In the genomic region with DNA sequence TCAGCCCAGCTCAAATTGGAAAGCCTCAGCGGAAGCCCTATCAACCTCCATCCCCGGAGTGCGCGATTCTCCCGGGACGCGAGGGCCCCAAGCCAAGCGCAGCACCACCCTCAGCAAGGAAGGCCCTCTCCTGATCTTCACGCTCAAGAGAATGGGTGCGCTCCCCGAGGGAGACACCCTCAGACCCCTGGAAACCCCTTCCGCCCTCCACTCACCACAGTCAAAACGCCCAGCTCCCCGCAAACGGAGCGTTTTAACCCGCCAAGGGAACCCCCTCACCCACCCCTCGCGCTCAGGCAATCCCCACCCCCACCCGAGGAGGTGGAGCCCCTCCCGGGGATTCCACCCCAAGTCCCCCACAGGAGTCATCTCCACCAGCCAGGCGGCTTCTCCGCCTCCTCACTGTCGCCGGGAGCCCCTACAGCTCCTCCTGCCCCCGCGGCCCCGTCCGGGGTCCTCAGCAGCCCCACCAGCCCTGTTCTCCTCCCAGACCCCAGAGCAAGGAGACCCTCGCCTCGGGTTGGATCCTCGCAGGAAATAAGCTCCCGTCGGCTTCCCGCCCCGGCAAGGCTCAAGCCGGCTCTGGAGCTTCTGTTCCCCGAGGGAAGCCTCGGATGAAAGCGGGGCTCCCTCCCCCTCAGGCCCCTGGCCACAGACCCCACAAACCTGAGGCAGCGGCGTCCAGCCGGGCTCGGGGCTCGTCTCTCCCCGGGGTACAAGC, we compare ENCODE assay signal across 8 cellular contexts. TPM values are rescaled to one million over a fixed set of nuclear protein-coding genes. Genes with fewer than 3 reads are reported as not detected.
DNase-seq lines count a peak whose midpoint lies in the region; ATAC-seq, FAIRE-seq and TF ChIP-seq lines count a peak whose summit lies in the region.

No MANE protein-coding gene starts in this region.

- H3K4me2 ChIP-seq in H1 (ENCODE audit: insufficient read depth in 1 of 2, low read depth in 2 of 2, low read length in 2 of 2) = peak overlapping the region; percentile 86 to 89

- peaks cover 11 to 59% of the 10 kb centered on the region in 2 experiments for H3K79me2 ChIP-seq in H1 (ENCODE audit: control insufficient read depth in 1 of 2, insufficient read depth in 2 of 2, low read length in 2 of 2)

- H3K79me1 ChIP-seq in H1 (ENCODE audit: low read depth, low read length) = no peaks in the 10 kb centered on the region

- no peak overlapping the region for H3K4ac ChIP-seq in H1 (replicated peaks; ENCODE audit: insufficient read length, low read depth, low read length)

- H3K4me3 ChIP-seq in H1 (ENCODE audit: extremely low read depth in 1 of 4, insufficient read depth in 2 of 4, low read depth in 3 of 4, low read length in 4 of 4) (peak overlapping the region; percentile 65 to 93 (median 88)), mucosa of descending colon (peak overlapping the region; percentile 96), subcutaneous abdominal adipose tissue (ENCODE audit: low read depth in 1 of 5, low read length in 5 of 5) (peak overlapping the region; percentile 94 to 96 (median 94))

- 0% methylated on average over 27 of the region's 46 CpGs; no CpG with 5 or more reads in 1 of the 2 experiments for WGBS in H1 (ENCODE audit: extremely low coverage in 1 of 2, insufficient coverage in 1 of 2, insufficient read length in 1 of 2, insufficient replicate concordance in 2 of 2, low coverage in 1 of 2, low lambda C conversion rate in 2 of 2, missing lambda C conversion rate in 1 of 2), 2 experiments

- peaks cover 14 to 32% (median 24%) of the 10 kb centered on the region in 4 experiments for H3K4me1 ChIP-seq in H1 (replicated peaks in 1 of 4; ENCODE audit: control insufficient read depth in 3 of 4, insufficient read depth in 4 of 4, low read length in 3 of 4)
- H3K4me1 ChIP-seq in mucosa of descending colon (ENCODE audit: low read depth) = peaks cover 41% of the 10 kb centered on the region
- H3K4me1 ChIP-seq in subcutaneous abdominal adipose tissue (ENCODE audit: control insufficient read depth in 5 of 5, insufficient read depth in 5 of 5, low read length in 5 of 5) = peaks cover 13 to 64% (median 59%) of the 10 kb centered on the region in 5 donors

- H3K27me3 ChIP-seq in H1 (replicated peaks in 1 of 4; ENCODE audit: control insufficient read depth in 3 of 4, extremely low read depth in 1 of 4, insufficient read depth in 3 of 4, low read length in 3 of 4) = no peaks in the 10 kb centered on the region
- no peaks in the 10 kb centered on the region for H3K27me3 ChIP-seq in subcutaneous abdominal adipose tissue (ENCODE audit: control insufficient read depth in 5 of 5, insufficient read depth in 4 of 5, low read length in 5 of 5)

- no peak for FAIRE-seq in H1 (lab: Jason Lieb, UNC)

- H3K36me3 ChIP-seq in H1 (ENCODE audit: control insufficient read depth in 2 of 4, insufficient read depth in 4 of 4, low read length in 3 of 4) (peaks cover 0 to 5% (median 0%) of the 10 kb centered on the region in 4 experiments; a peak in 1 of 8 replicates), mucosa of descending colon (ENCODE audit: low read depth) (no peaks in the 10 kb centered on the region), subcutaneous abdominal adipose tissue (ENCODE audit: control insufficient read depth in 5 of 5, insufficient read depth in 5 of 5, low read length in 5 of 5) (peaks cover 0 to 7% (median 3%) of the 10 kb centered on the region in 5 donors)

- peaks cover 8% of the 10 kb centered on the region for H3K23me2 ChIP-seq in H1 (ENCODE audit: low read depth, low read length)

- H2AK5ac ChIP-seq in H1 (ENCODE audit: low read depth, low read length) = no peak overlapping the region

- H3K27ac ChIP-seq in H1 (ENCODE audit: low read depth, low read length) = peak overlapping the region; percentile 50; the same call in 1 of the 2 replicates
- peak overlapping the region; percentile 99 for H3K27ac ChIP-seq in subcutaneous abdominal adipose tissue (ENCODE audit: low read depth, low read length)

- no peak overlapping the region for H2BK12ac ChIP-seq in H1 (ENCODE audit: low read depth, low read length)

- no peaks in the 10 kb centered on the region for H3K27me3 Mint-ChIP-seq in activated CD4-positive, alpha-beta memory T cell treated with anti-CD3 and anti-CD28 coated beads for 36 hours

- intact Hi-C loops in activated CD4-positive, alpha-beta memory T cell treated with anti-CD3 and anti-CD28 coated beads for 36 hours (cut with micrococcal nuclease) = loop anchor here (5.0 to 10.0 kb wide), 3 partner anchors 312 to 585 kb away; a partner anchor contains a TSS
- intact Hi-C loops in mucosa of descending colon (cut with DNase I, micrococcal nuclease) = loop anchor here in 1 of 2 donors (5.0 to 10.0 kb wide), 2 partner anchors 58 to 105 kb away; a partner anchor contains a TSS

- H3K4me3 Mint-ChIP-seq in activated CD4-positive, alpha-beta memory T cell treated with anti-CD3 and anti-CD28 coated beads for 36 hours = peak overlapping the region; percentile 93

- peaks cover 0 to 4% of the 10 kb centered on the region in 2 experiments for H4K20me1 ChIP-seq in H1 (replicated peaks in 1 of 2; ENCODE audit: control insufficient read depth in 1 of 2, insufficient read depth in 2 of 2, low read length in 2 of 2)

- no peak; a peak in 1 of 4 replicates for TF ChIP-seq CTCF in H1 (IDR thresholded peaks at IDR 0.05; ENCODE audit: control extremely low read depth in 1 of 3, insufficient read depth in 1 of 3, low read depth in 1 of 3, low read length in 3 of 3)
- no peak for TF ChIP-seq CTCF in mucosa of descending colon (IDR thresholded peaks at IDR 0.05)

- H3K9ac ChIP-seq in H1 (replicated peaks in 1 of 4; ENCODE audit: extremely low read depth in 1 of 4, low read depth in 3 of 4, low read length in 3 of 4) = peak overlapping the region; percentile 22 to 68 (median 61); a peak in 6 of 7 replicates
- H3K9ac ChIP-seq in subcutaneous abdominal adipose tissue (ENCODE audit: low read length in 5 of 5) = peak overlapping the region; percentile 95 to 99 (median 98)

- H3K56ac ChIP-seq in H1 (replicated peaks; ENCODE audit: insufficient read length, low read depth, low read length) = peak overlapping the region; percentile 70

- H3K18ac ChIP-seq in H1 (ENCODE audit: extremely low read depth, low read length) = peak overlapping the region; percentile 52; the same call in 1 of the 2 replicates

- no peak overlapping the region for H3K14ac ChIP-seq in H1 (ENCODE audit: insufficient read length)

- POLR2A ChIA-PET in activated CD4-positive, alpha-beta memory T cell treated with anti-CD3 and anti-CD28 coated beads for 36 hours (lab: Charles Lee) = interaction anchor here (0.9 to 4.0 kb wide), 7 partner anchors 9 to 372 kb away, joined by 3 to 27 read pairs (median 7); a partner anchor contains a TSS
- POLR2A ChIA-PET in H1 (lab: Charles Lee; ENCODE audit: partially characterized antibody) = interaction anchor here (0.5 to 3.4 kb wide), 28 partner anchors 9 to 868 kb away, joined by 3 to 34 read pairs (median 4); a partner anchor contains a TSS

- H2BK20ac ChIP-seq in H1 (ENCODE audit: low read length) = no peak overlapping the region

- peak overlapping the region; percentile 68 for H4K5ac ChIP-seq in H1 (ENCODE audit: insufficient read length, low read depth, low read length)

- no peak overlapping the region for H2AFZ ChIP-seq in H1 (ENCODE audit: low read length)

- peak overlapping the region; percentile 93 for H3K27ac Mint-ChIP-seq in activated CD4-positive, alpha-beta memory T cell treated with anti-CD3 and anti-CD28 coated beads for 36 hours

- peak; percentile 24 for DNase-seq in HK-2 (ENCODE audit: unreplicated experiment)
- peak; percentile 62 for DNase-seq in activated CD4-positive, alpha-beta memory T cell treated with anti-CD3 and anti-CD28 coated beads for 36 hours
- DNase-seq in H1 (ENCODE audit: low read depth in 1 of 2, low spot score in 2 of 2) = peak in 1 of 2 experiments; percentile 52
- peak; percentile 50 to 71 (median 68) for DNase-seq in mucosa of descending colon

- TF ChIP-seq EP300 in H1 (IDR thresholded peaks at IDR 0.05; ENCODE audit: borderline replicate concordance in 1 of 2, low read depth in 2 of 2, low read length in 2 of 2) = no peak

- H2BK120ac ChIP-seq in H1 (replicated peaks; ENCODE audit: low read depth, low read length) = no peak overlapping the region

- peak overlapping the region; percentile 61; the same call in 1 of the 2 replicates for H2BK5ac ChIP-seq in H1 (ENCODE audit: low read depth, low read length)

- peak; percentile 2 for ATAC-seq in GM18511 (IDR thresholded peaks at IDR 0.05; ENCODE audit: unreplicated experiment)
- peak; percentile 38 for ATAC-seq in mucosa of descending colon
- ATAC-seq in GM21786 (IDR thresholded peaks at IDR 0.05; ENCODE audit: unreplicated experiment) = no peak
- ATAC-seq in HG02938 (IDR thresholded peaks at IDR 0.05; ENCODE audit: unreplicated experiment) = no peak

- peaks cover 74% of the 10 kb centered on the region for H3K4me1 Mint-ChIP-seq in activated CD4-positive, alpha-beta memory T cell treated with anti-CD3 and anti-CD28 coated beads for 36 hours (ENCODE audit: low read depth)

- no peak overlapping the region for H3K23ac ChIP-seq in H1 (ENCODE audit: insufficient read length)

- CTCF ChIA-PET in activated CD4-positive, alpha-beta memory T cell treated with anti-CD3 and anti-CD28 coated beads for 36 hours (lab: Charles Lee) = interaction anchor here (0.6 to 2.3 kb wide), 9 partner anchors 10 to 600 kb away, joined by 3 to 8 read pairs (median 4); a partner anchor contains a TSS
- CTCF ChIA-PET in H1 (lab: Charles Lee; ENCODE audit: partially characterized antibody) = interaction anchor here (0.6 to 11.2 kb wide), 9 partner anchors 6 to 884 kb away, joined by 3 to 107 read pairs (median 4); no protein-coding TSS in a partner anchor

- H3K9me3 Mint-ChIP-seq in activated CD4-positive, alpha-beta memory T cell treated with anti-CD3 and anti-CD28 coated beads for 36 hours = no peaks in the 10 kb centered on the region

- H3K9me3 ChIP-seq in H1 (ENCODE audit: insufficient read depth in 2 of 2, low read depth in 1 of 2, low read length in 1 of 2) (no peaks in the 10 kb centered on the region), mucosa of descending colon (no peaks in the 10 kb centered on the region), subcutaneous abdominal adipose tissue (ENCODE audit: control insufficient read depth in 5 of 5, low read length in 5 of 5) (no peaks in the 10 kb centered on the region)

- no peak overlapping the region for H4K8ac ChIP-seq in H1 (ENCODE audit: extremely low read depth, insufficient read depth, low read length)

- H4K91ac ChIP-seq in H1 (replicated peaks; ENCODE audit: insufficient read length, low read length) = no peak overlapping the region

- TF ChIP-seq RAD21 in H1 (IDR thresholded peaks at IDR 0.05 in 1 of 2, conservative IDR thresholded peaks at IDR 0.05 in 1 of 2; ENCODE audit: low read depth in 2 of 2, low read length in 2 of 2) = no peak

- no peak overlapping the region for H2BK15ac ChIP-seq in H1 (ENCODE audit: low read length)

- peaks cover 16% of the 10 kb centered on the region for H3K36me3 Mint-ChIP-seq in activated CD4-positive, alpha-beta memory T cell treated with anti-CD3 and anti-CD28 coated beads for 36 hours

- TF ChIP-seq POLR2A in H1 (IDR thresholded peaks at IDR 0.05; ENCODE audit: control extremely low read depth in 1 of 2, low read depth in 2 of 2, low read length in 2 of 2) = no peak

RNA-seq across cellular contexts. Expression of a gene that starts 0.5 kb away (rescaled TPM):
- total RNA-seq in activated CD4-positive, alpha-beta memory T cell treated with anti-CD3 and anti-CD28 coated beads for 36 hours = 100 to 1,000 TPM in 1 of 2 experiments, 10 to 100 TPM in 1; 90.7 to 111 TPM
- total RNA-seq in H1 (2021; fragmentation: NEBNext Ultra II Directional; extraction: Animal tissue kit (Norgen Biotek cat#: 25700)) = 110 TPM in 2 replicates
- 52.0 and 70.9 TPM in 2 replicates for polyA plus RNA-seq in H1 (2011; rRNA removed)
- polyA plus RNA-seq in H1 (2011; cell fraction: cytosol; rRNA removed) = 57.2 TPM
- 182 TPM for polyA plus RNA-seq in H1 (2011; cell fraction: nucleus; rRNA removed)
- 47.8 to 66.7 TPM (median 60.2 TPM) in 4 replicates for polyA plus RNA-seq in H1 (2012, experiment 1 of 2)
- 40.7 TPM for polyA plus RNA-seq in H1 (2012, experiment 2 of 2)
- polyA plus RNA-seq in H1 (2013, experiment 1 of 2) = 69.4 TPM
- 63.0 TPM for polyA plus RNA-seq in H1 (2013, experiment 2 of 2)
- polyA minus RNA-seq in H1 (2011; rRNA and poly(A)+ RNA removed) = 185 and 186 TPM in 2 replicates
- polyA minus RNA-seq in H1 (2011; cell fraction: cytosol; rRNA and poly(A)+ RNA removed) = 73.3 TPM
- 119 TPM for polyA minus RNA-seq in H1 (2011; cell fraction: nucleus; rRNA and poly(A)+ RNA removed)
- total RNA-seq in mucosa of descending colon = 100 to 1,000 TPM; 109 to 144 (median 110) TPM

RNA-seq across cellular contexts. Expression of a gene that starts 16.2 kb away (rescaled TPM):
- total RNA-seq in activated CD4-positive, alpha-beta memory T cell treated with anti-CD3 and anti-CD28 coated beads for 36 hours = 100 to 1,000 TPM; 709 to 722 TPM
- total RNA-seq in H1 (2021; fragmentation: NEBNext Ultra II Directional; extraction: Animal tissue kit (Norgen Biotek cat#: 25700)) = 900 and 930 TPM in 2 replicates
- 1,127 and 1,522 TPM in 2 replicates for polyA plus RNA-seq in H1 (2011; rRNA removed)
- 1,136 TPM for polyA plus RNA-seq in H1 (2011; cell fraction: cytosol; rRNA removed)
- 1,291 TPM for polyA plus RNA-seq in H1 (2011; cell fraction: nucleus; rRNA removed)
- polyA plus RNA-seq in H1 (2012, experiment 1 of 2) = 1,029 to 1,478 TPM (median 1,152 TPM) in 4 replicates
- polyA plus RNA-seq in H1 (2012, experiment 2 of 2) = 1,210 TPM
- polyA plus RNA-seq in H1 (2013, experiment 1 of 2) = 633 TPM
- 646 TPM for polyA plus RNA-seq in H1 (2013, experiment 2 of 2)
- 2,044 and 2,615 TPM in 2 replicates for polyA minus RNA-seq in H1 (2011; rRNA and poly(A)+ RNA removed)
- 699 TPM for polyA minus RNA-seq in H1 (2011; cell fraction: cytosol; rRNA and poly(A)+ RNA removed)
- 349 TPM for polyA minus RNA-seq in H1 (2011; cell fraction: nucleus; rRNA and poly(A)+ RNA removed)
- total RNA-seq in mucosa of descending colon = 1,000 to 10,000 TPM in 2 of 3 donors, 100 to 1,000 TPM in 1; 874 to 1,329 (median 1,265) TPM

RNA-seq across cellular contexts. Expression of a gene that starts 58.5 kb away (rescaled TPM):
- 100 to 1,000 TPM; 355 to 356 TPM for total RNA-seq in activated CD4-positive, alpha-beta memory T cell treated with anti-CD3 and anti-CD28 coated beads for 36 hours
- 453 and 464 TPM in 2 replicates for total RNA-seq in H1 (2021; fragmentation: NEBNext Ultra II Directional; extraction: Animal tissue kit (Norgen Biotek cat#: 25700))
- polyA plus RNA-seq in H1 (2011; rRNA removed) = 62.2 and 111 TPM in 2 replicates
- 114 TPM for polyA plus RNA-seq in H1 (2011; cell fraction: cytosol; rRNA removed)
- 72.5 TPM for polyA plus RNA-seq in H1 (2011; cell fraction: nucleus; rRNA removed)
- 209 to 368 TPM (median 231 TPM) in 4 replicates for polyA plus RNA-seq in H1 (2012, experiment 1 of 2)
- polyA plus RNA-seq in H1 (2012, experiment 2 of 2) = 91.5 TPM
- 399 TPM for polyA plus RNA-seq in H1 (2013, experiment 1 of 2)
- 418 TPM for polyA plus RNA-seq in H1 (2013, experiment 2 of 2)
- polyA minus RNA-seq in H1 (2011; rRNA and poly(A)+ RNA removed) = 47.3 and 67.3 TPM in 2 replicates
- polyA minus RNA-seq in H1 (2011; cell fraction: cytosol; rRNA and poly(A)+ RNA removed) = 138 TPM
- polyA minus RNA-seq in H1 (2011; cell fraction: nucleus; rRNA and poly(A)+ RNA removed) = 56.6 TPM
- total RNA-seq in mucosa of descending colon = 100 to 1,000 TPM; 155 to 223 (median 164) TPM

Comparison
In these comparisons a context has a peak if more than half of its experiments do, and no peak if none do; other contexts are left out.
1. ATAC-seq: peak in GM18511 (single experiment) and mucosa of descending colon (single experiment); none in GM21786 (single experiment) and HG02938 (single experiment).
2. Peak in every context shown above with its lines, with median percentiles within 50 percentile points of each other: H3K4me3 ChIP-seq.